ENCODE assay signal across 17 cellular contexts in genomic region chr6:139545474-139546116, GRCh38.
DNase-seq lines count a peak whose midpoint lies in the region; TF ChIP-seq lines count a peak whose summit lies in the region.
"Had no signal": no experiment of that assay in that cellular context is flagged by ENCODE, and none has a peak within 500 bp of the region (broad histone marks: within the 10 kb centered on the region; RNA-seq: fewer than 3 reads in every experiment).

No MANE protein-coding gene starts in this region.

- no peaks in the 10 kb centered on the region for H3K79me2 ChIP-seq in mammary epithelial cell (ENCODE audit: insufficient read depth, low read length)

- DNase-seq in breast epithelium (ENCODE audit: low spot score in 2 of 2) (no peak), mammary epithelial cell (no peak), erythroblast (lab: John Stamatoyannopoulos, UW) (peak; percentile 57 to 62), GM13977 (ENCODE audit: low spot score) (no peak), cortex of kidney (lab: John Stamatoyannopoulos, UW) (no peak), NCI-H1436 treated with DMSO at 0.1 percent for 48 hours (lab: John Stamatoyannopoulos, UW) (no peak), NCI-H69 (lab: John Stamatoyannopoulos, UW) (no peak)
- DNase-seq: activated CD8-positive, alpha-beta T cell treated with anti-CD3 and anti-CD28 coated beads for 36 hours; anterior cingulate cortex; CD8-positive, alpha-beta memory T cell; lower lobe of right lung; NCI-H2227 treated with DMSO at 0.1 percent for 48 hours; occipital lobe; SIG-M5 had no signal

- BruUV-seq in mammary epithelial cell (replicated peaks; lab: Mats Ljungman, UMichigan): no TSS peak

- CTCF ChIA-PET in mammary epithelial cell (lab: Charles Lee; ENCODE audit: low non-redundant PET): no interaction called here

- H3K4me3 ChIP-seq in breast epithelium (no peak overlapping the region), mammary epithelial cell (replicated peaks in 1 of 3; ENCODE audit: insufficient read depth in 1 of 3, low read depth in 2 of 3, low read length in 3 of 3) (no peak overlapping the region), neuron (ENCODE audit: low read length) (no peak overlapping the region)
- H3K4me3 ChIP-seq: A549, HAP-1, lower lobe of right lung had no signal

- WGBS in mammary epithelial cell (ENCODE audit: low coverage, missing lambda C conversion rate): 45% methylated on average over 5 of the region's 5 CpGs

- no peak for TF ChIP-seq CTCF in breast epithelium (IDR thresholded peaks at IDR 0.05)
- no peak for TF ChIP-seq CTCF in mammary epithelial cell (conservative IDR thresholded peaks at IDR 0.05 in 1 of 2, IDR thresholded peaks at IDR 0.05 in 1 of 2; ENCODE audit: extremely low read depth in 1 of 2, insufficient read depth in 1 of 2, low read depth in 1 of 2, low read length in 2 of 2)
- TF ChIP-seq CTCF in GM13977 (IDR thresholded peaks at IDR 0.05; ENCODE audit: extremely low read depth, insufficient read depth, missing control alignments): no peak

- H3K4me1 ChIP-seq in breast epithelium: no peaks in the 10 kb centered on the region
- no peaks in the 10 kb centered on the region for H3K4me1 ChIP-seq in mammary epithelial cell (ENCODE audit: insufficient read depth, low read length)
- H3K4me1 ChIP-seq in neuron (ENCODE audit: insufficient read depth, low read length): peaks cover 17% of the 10 kb centered on the region

- in situ Hi-C loops in mammary epithelial cell (cut with MboI; ENCODE audit: low sequenced_read_pairs in 2 of 2): no loop called here
- in situ Hi-C loops in GM13977 (cut with MboI; ENCODE audit: low pct_unique_long_range_greater_than_20kb, low sequenced_read_pairs, unreplicated experiment): no loop called here

- H3K27me3 ChIP-seq in breast epithelium (no peaks in the 10 kb centered on the region), mammary epithelial cell (ENCODE audit: insufficient read depth, low read length) (no peaks in the 10 kb centered on the region), neuron (ENCODE audit: insufficient read depth, low read length) (no peaks in the 10 kb centered on the region)

- no peaks in the 10 kb centered on the region for H3K9me3 ChIP-seq in breast epithelium
- H3K9me3 ChIP-seq in mammary epithelial cell (replicated peaks; ENCODE audit: insufficient read depth, low read length): no peaks in the 10 kb centered on the region
- H3K9me3 ChIP-seq in neuron (ENCODE audit: low read length): no peaks in the 10 kb centered on the region
- H3K9me3 ChIP-seq: A549, HAP-1, lower lobe of right lung had no signal

- intact Hi-C loops in breast epithelium (cut with DNase I; ENCODE audit: low total_unique reads) (no loop called here), mammary epithelial cell (cut with micrococcal nuclease) (no loop called here)

- no peaks in the 10 kb centered on the region for H4K20me1 ChIP-seq in mammary epithelial cell (ENCODE audit: insufficient read depth, low read length)

- TF ChIP-seq POLR2A in breast epithelium (IDR thresholded peaks at IDR 0.05) (no peak), erythroblast (IDR thresholded peaks at IDR 0.05; ENCODE audit: low read length) (no peak)

- H2AFZ ChIP-seq in mammary epithelial cell (ENCODE audit: low read depth, low read length) (no peak overlapping the region), neuron (ENCODE audit: low read depth, low read length) (peak overlapping the region; percentile 71)

- H3K4me2 ChIP-seq in mammary epithelial cell (ENCODE audit: insufficient read depth, low read depth, low read length): no peak overlapping the region
- H3K4me2 ChIP-seq: A549 had no signal

- dilution Hi-C loops in mammary epithelial cell (cut with HindIII; ENCODE audit: low sequenced_read_pairs): loop anchor here (5.0 kb wide), 1 partner anchor 57 kb away; no protein-coding TSS in a partner anchor

- no peak overlapping the region for H3K9ac ChIP-seq in mammary epithelial cell (ENCODE audit: insufficient read depth, low read length)

- H3K36me3 ChIP-seq in breast epithelium (no peaks in the 10 kb centered on the region), mammary epithelial cell (ENCODE audit: insufficient read depth, low read length) (no peaks in the 10 kb centered on the region), neuron (ENCODE audit: insufficient read depth, low read length) (no peaks in the 10 kb centered on the region)
- H3K36me3 ChIP-seq: HAP-1, lower lobe of right lung had no signal

- peak overlapping the region; percentile 12 to 36 for H3K27ac ChIP-seq in breast epithelium
- no peak overlapping the region for H3K27ac ChIP-seq in mammary epithelial cell (ENCODE audit: insufficient read depth, low read depth, low read length)
- H3K27ac ChIP-seq: A549, lower lobe of right lung had no signal

Comparison
In these comparisons a context has a peak if more than half of its experiments do, and no peak if none do; other contexts are left out.
1. DNase-seq: peak in erythroblast (2 of 2); none in breast epithelium (0 of 2), mammary epithelial cell (single experiment), GM13977 (single experiment), cortex of kidney (single experiment), NCI-H1436 treated with DMSO at 0.1 percent for 48 hours (single experiment) and NCI-H69 (single experiment).